1 cellular context compared by ENCODE assay signal in the genomic region with DNA sequence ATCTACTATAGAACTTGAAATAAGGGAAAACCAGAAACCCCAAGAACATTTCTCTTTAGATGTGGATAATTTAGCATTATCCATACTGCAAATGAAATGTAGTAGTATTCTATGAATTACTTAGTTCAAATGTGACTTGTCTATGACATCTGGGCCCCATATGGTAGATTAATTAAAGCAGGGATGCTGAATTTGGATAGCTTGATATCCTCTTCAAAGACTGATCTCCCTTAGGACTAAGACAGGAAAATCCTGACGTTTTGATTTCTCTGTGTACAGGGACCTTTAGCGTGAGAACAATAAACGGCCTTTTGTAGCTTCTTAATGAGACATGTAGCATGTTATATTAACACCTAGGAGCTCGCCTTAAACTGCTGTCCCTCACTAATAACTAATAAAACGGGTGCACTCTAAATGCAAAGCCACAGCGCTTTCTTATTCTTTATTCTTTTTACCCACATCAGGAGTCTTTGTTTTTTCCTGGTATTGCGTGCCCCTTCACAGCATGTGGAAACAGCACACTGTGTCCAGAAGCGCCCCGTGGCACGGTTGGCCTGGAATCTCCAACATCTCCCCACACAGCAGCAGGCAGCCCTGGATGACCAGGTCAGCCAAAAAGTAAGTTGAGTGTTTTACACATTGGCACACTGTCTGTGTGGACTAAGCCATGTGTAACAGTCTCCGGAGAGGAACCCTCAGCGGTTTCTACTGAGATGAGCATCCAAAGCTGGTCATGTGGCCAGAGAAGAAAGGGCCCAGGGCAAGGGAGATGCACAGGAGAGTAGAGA.
TF ChIP-seq lines count a peak whose summit lies in the region.

No MANE protein-coding gene starts in this region.

TF ChIP-seq in SK-N-SH, 30 proteins besides CTCF, POLR2A, EP300 and RAD21 (continued from another document):
- no peak for TF ChIP-seq RCOR1 (IDR thresholded peaks at IDR 0.05; ENCODE audit: low read length)
- TF ChIP-seq, protein P1, sequence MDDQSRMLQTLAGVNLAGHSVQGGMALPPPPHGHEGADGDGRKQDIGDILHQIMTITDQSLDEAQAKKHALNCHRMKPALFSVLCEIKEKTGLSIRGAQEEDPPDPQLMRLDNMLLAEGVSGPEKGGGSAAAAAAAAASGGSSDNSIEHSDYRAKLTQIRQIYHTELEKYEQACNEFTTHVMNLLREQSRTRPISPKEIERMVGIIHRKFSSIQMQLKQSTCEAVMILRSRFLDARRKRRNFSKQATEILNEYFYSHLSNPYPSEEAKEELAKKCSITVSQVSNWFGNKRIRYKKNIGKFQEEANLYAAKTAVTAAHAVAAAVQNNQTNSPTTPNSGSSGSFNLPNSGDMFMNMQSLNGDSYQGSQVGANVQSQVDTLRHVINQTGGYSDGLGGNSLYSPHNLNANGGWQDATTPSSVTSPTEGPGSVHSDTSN (IDR thresholded peaks at IDR 0.05): no peak
- no peak for TF ChIP-seq TCF12 (IDR thresholded peaks at IDR 0.05)
- TF ChIP-seq MXI1 (IDR thresholded peaks at IDR 0.05; ENCODE audit: low read depth, low read length): peak; percentile 83; the same call in 1 of the 2 replicates
- TF ChIP-seq, protein P2, sequence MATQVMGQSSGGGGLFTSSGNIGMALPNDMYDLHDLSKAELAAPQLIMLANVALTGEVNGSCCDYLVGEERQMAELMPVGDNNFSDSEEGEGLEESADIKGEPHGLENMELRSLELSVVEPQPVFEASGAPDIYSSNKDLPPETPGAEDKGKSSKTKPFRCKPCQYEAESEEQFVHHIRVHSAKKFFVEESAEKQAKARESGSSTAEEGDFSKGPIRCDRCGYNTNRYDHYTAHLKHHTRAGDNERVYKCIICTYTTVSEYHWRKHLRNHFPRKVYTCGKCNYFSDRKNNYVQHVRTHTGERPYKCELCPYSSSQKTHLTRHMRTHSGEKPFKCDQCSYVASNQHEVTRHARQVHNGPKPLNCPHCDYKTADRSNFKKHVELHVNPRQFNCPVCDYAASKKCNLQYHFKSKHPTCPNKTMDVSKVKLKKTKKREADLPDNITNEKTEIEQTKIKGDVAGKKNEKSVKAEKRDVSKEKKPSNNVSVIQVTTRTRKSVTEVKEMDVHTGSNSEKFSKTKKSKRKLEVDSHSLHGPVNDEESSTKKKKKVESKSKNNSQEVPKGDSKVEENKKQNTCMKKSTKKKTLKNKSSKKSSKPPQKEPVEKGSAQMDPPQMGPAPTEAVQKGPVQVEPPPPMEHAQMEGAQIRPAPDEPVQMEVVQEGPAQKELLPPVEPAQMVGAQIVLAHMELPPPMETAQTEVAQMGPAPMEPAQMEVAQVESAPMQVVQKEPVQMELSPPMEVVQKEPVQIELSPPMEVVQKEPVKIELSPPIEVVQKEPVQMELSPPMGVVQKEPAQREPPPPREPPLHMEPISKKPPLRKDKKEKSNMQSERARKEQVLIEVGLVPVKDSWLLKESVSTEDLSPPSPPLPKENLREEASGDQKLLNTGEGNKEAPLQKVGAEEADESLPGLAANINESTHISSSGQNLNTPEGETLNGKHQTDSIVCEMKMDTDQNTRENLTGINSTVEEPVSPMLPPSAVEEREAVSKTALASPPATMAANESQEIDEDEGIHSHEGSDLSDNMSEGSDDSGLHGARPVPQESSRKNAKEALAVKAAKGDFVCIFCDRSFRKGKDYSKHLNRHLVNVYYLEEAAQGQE (IDR thresholded peaks at IDR 0.05; ENCODE audit: low read depth, low read length): no peak
- no peak for TF ChIP-seq TAF1 (IDR thresholded peaks at IDR 0.05; ENCODE audit: borderline replicate concordance, low read depth, low read length)
- no peak for TF ChIP-seq GABPA (IDR thresholded peaks at IDR 0.05; ENCODE audit: low read depth)
- TF ChIP-seq GATA2 (CRISPR knock-in tag; IDR thresholded peaks at IDR 0.05): peak; percentile 45; the same call in 1 of the 2 replicates
- TF ChIP-seq, protein P3, sequence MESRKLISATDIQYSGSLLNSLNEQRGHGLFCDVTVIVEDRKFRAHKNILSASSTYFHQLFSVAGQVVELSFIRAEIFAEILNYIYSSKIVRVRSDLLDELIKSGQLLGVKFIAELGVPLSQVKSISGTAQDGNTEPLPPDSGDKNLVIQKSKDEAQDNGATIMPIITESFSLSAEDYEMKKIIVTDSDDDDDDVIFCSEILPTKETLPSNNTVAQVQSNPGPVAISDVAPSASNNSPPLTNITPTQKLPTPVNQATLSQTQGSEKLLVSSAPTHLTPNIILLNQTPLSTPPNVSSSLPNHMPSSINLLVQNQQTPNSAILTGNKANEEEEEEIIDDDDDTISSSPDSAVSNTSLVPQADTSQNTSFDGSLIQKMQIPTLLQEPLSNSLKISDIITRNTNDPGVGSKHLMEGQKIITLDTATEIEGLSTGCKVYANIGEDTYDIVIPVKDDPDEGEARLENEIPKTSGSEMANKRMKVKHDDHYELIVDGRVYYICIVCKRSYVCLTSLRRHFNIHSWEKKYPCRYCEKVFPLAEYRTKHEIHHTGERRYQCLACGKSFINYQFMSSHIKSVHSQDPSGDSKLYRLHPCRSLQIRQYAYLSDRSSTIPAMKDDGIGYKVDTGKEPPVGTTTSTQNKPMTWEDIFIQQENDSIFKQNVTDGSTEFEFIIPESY (IDR thresholded peaks at IDR 0.05; ENCODE audit: borderline replicate concordance, low read depth): no peak
- TF ChIP-seq EZH2phosphoT487 (IDR thresholded peaks at IDR 0.05; ENCODE audit: borderline replicate concordance, low read depth): no peak
